In the genomic region with DNA sequence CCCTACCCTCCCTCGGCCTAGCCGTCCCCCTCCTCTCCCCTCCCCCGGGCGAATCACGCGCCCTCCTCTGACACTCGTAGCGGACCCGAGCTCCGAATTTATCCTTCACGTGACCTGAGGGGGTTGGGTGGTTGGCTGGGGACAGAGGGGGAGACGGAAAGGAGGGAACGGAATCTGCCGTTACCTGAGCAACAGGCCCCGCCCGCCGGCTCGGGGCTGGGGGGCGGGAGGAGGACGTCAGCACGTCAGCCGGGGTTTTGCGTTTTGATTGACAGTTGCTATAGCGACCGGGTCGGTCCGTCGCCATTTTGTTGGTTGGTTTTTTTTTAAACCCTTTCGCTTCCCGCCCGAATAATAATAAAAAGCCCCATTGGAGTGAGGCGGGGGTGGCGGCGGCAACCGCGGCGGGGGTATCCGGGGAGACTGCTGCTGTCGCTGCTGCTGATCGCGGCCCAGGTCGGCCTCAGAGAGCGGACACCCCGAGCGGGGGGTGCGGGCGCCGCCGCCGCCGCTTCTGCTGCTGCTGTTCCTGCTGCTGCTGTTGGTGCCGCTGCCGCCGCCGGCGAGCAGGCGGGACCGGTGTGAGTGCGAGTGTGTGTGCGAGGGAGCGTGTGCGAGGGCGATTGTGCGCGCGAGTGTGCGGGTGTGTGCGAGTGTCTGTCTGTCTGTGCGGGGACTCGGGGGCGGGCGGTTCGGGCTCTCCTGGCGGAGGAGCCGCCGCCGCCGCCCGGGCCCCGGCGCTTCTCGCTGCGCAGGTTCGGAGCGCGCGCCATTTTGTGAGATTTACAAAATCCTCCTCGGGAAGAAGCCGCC, we compare ENCODE assay signal across 8 cellular contexts. TPM values are rescaled to one million over a fixed set of nuclear protein-coding genes. Genes with fewer than 3 reads are reported as not detected.
DNase-seq lines count a peak whose midpoint lies in the region; TF ChIP-seq lines count a peak whose summit lies in the region.

DYRK1A (plus strand) TSS at position 286 of the 813 bp plus-strand sequence. CDS start 53,602 bp downstream, outside the sequence.

- in situ Hi-C loops in SK-MEL-5 (cut with HindIII; ENCODE audit: low pct_unique_long_range_greater_than_20kb, low sequenced_read_pairs) = no loop called here

- peak within 1 kb of the TSS; percentile 63 to 99 (median 97) for H3K9ac ChIP-seq in subcutaneous abdominal adipose tissue (ENCODE audit: low read length in 5 of 5)

- DNase-seq in GF-D8 (lab: John Stamatoyannopoulos, UW) (peak; percentile 98), HEK293T (ENCODE audit: extremely low spot score) (peak; percentile 100), MV-4-11 (lab: John Stamatoyannopoulos, UW) (peak; percentile 97), SK-MEL-5 (ENCODE audit: low read depth, low spot score) (peak; percentile 99), foreskin melanocyte (peak; percentile 99)
- DNase-seq in activated naive CD4-positive, alpha-beta T cell treated with Interleukin-2 at 50 U/mL for 16 hours = peak; percentile 98

- H3K36me3 ChIP-seq in neuron (ENCODE audit: insufficient read depth, low read length) = no peaks in the 10 kb centered on the region
- no peaks in the 10 kb centered on the region for H3K36me3 ChIP-seq in subcutaneous abdominal adipose tissue (ENCODE audit: control insufficient read depth in 5 of 5, insufficient read depth in 5 of 5, low read length in 5 of 5)

- H3K4me3 ChIP-seq in neuron (ENCODE audit: low read length) (peak within 1 kb of the TSS; percentile 99), subcutaneous abdominal adipose tissue (ENCODE audit: low read depth in 1 of 5, low read length in 5 of 5) (peak within 1 kb of the TSS; percentile 85 to 94 (median 93))

- CTCF ChIA-PET in HEK293T (lab: Yijun Ruan, JAX) = interaction anchor here (0.6 kb wide), 1 partner anchor 518 kb away, joined by 4 read pairs; no protein-coding TSS in a partner anchor

- no peak within 1 kb of the TSS for H2AFZ ChIP-seq in neuron (ENCODE audit: low read depth, low read length)

- H3K27ac ChIP-seq in subcutaneous abdominal adipose tissue (ENCODE audit: low read depth, low read length) = peak within 1 kb of the TSS; percentile 99

- no peaks in the 10 kb centered on the region for H3K27me3 ChIP-seq in neuron (ENCODE audit: insufficient read depth, low read length)
- H3K27me3 ChIP-seq in subcutaneous abdominal adipose tissue (ENCODE audit: control insufficient read depth in 5 of 5, insufficient read depth in 4 of 5, low read length in 5 of 5) = no peaks in the 10 kb centered on the region

- peaks cover 24% of the 10 kb centered on the region for H3K4me1 ChIP-seq in neuron (ENCODE audit: insufficient read depth, low read length)
- H3K4me1 ChIP-seq in subcutaneous abdominal adipose tissue (ENCODE audit: control insufficient read depth in 5 of 5, insufficient read depth in 5 of 5, low read length in 5 of 5) = peaks cover 0 to 44% (median 36%) of the 10 kb centered on the region in 5 donors

- POLR2A ChIA-PET in HEK293T (lab: Yijun Ruan, JAX) = interaction anchor here (0.5 to 2.5 kb wide), 3 partner anchors 19 to 197 kb away, joined by 3 to 21 read pairs (median 13); partner anchors contain the start of gene VPS26C

- H3K9me3 ChIP-seq in neuron (ENCODE audit: low read length) (no peaks in the 10 kb centered on the region), subcutaneous abdominal adipose tissue (ENCODE audit: control insufficient read depth in 5 of 5, low read length in 5 of 5) (no peaks in the 10 kb centered on the region)

TF ChIP-seq in HEK293T, 16 proteins besides CTCF, POLR2A, EP300 and RAD21:
- TF ChIP-seq ZNF384 (IDR thresholded peaks at IDR 0.05) = peak; percentile 92
- TF ChIP-seq TARDBP (IDR thresholded peaks at IDR 0.05) = no peak
- TF ChIP-seq, protein P1, sequence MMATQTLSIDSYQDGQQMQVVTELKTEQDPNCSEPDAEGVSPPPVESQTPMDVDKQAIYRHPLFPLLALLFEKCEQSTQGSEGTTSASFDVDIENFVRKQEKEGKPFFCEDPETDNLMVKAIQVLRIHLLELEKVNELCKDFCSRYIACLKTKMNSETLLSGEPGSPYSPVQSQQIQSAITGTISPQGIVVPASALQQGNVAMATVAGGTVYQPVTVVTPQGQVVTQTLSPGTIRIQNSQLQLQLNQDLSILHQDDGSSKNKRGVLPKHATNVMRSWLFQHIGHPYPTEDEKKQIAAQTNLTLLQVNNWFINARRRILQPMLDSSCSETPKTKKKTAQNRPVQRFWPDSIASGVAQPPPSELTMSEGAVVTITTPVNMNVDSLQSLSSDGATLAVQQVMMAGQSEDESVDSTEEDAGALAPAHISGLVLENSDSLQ (IDR thresholded peaks at IDR 0.05) = peak; percentile 99

RNA-seq across cellular contexts. Expression of gene DYRK1A, which starts in this region (rescaled TPM):
- 42.6 and 43.9 TPM in 2 replicates for total RNA-seq in SK-MEL-5 (2014; rRNA removed; shearing (Covaris generic))
- 27.3 and 36.7 TPM in 2 replicates for polyA plus RNA-seq in SK-MEL-5 (2015; cell fraction: cytosol; rRNA removed)
- 44.8 and 45.7 TPM in 2 replicates for polyA plus RNA-seq in SK-MEL-5 (2015; cell fraction: nucleus; rRNA removed)

Comparison
In these comparisons a context has a peak if more than half of its experiments do, and no peak if none do; other contexts are left out.
1. Peak in every context shown above with its lines: DNase-seq, H3K4me3 ChIP-seq and H3K27ac ChIP-seq.